ENCODE assay signal across 34 cellular contexts in the genomic region with DNA sequence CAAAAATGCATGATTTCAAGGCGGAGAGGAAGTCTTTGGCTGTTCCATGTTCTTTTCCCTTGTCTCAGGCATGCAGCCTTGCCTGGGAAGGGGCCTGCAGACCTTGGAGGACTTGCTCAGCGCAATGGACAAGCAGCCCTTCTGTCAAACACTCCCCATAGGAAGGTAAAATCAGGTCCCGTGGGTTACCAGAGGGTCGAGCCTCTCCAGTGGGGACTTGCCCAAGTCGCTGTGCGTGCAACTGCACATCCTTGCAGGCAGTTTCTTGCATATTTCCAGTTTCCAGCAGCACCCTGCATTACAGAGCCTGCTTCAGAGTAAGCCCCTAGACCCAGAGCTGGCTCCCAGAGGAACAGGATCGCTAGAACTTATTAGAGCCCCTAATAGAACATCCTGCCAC.
"Had no signal": no experiment of that assay in that cellular context is flagged by ENCODE, and none has a peak within 500 bp of the region (broad histone marks: within the 10 kb centered on the region; RNA-seq: fewer than 3 reads in every experiment).

No MANE protein-coding gene starts in this region.

- DNase-seq: activated CD4-positive, alpha-beta T cell treated with anti-CD3 and anti-CD28 coated beads for 36 hours; activated CD4-positive, alpha-beta T cell treated with anti-CD3 and anti-CD28 coated beads, Interleukin-2, amount 10 ng/mL, durations not matched to agents 7 days and 5 days; activated CD4-positive, alpha-beta T cell treated with anti-CD3 and anti-CD28 coated beads, Interleukin-2, amount 50 U/mL, for 48 hours; activated CD8-positive, alpha-beta T cell treated with anti-CD3 and anti-CD28 coated beads, Interleukin-2, amount 10 ng/mL, durations not matched to agents 7 days and 5 days; activated gamma-delta T cell; activated naive CD4-positive, alpha-beta T cell treated with Interleukin-2 at 50 U/mL for 16 hours; activated naive CD8-positive, alpha-beta T cell treated with anti-CD3 and anti-CD28 coated beads, Interleukin-2, amount 10 ng/mL, durations not matched to agents 7 days and 5 days; activated T-cell treated with anti-CD3 and anti-CD28 coated beads, Interleukin-2, amount 50 U/mL, for 24 hours; amygdala; body of pancreas; IMR-90; NCI-H1048; NCI-H1105 treated with DMSO at 0.1 percent for 48 hours; NCI-H1436; NCI-H1694; NCI-H1930; NCI-H2081 treated with DMSO at 0.1 percent for 48 hours; NCI-H345; NCI-H524 treated with DMSO at 0.1 percent for 48 hours; RPMI8226; SJCRH30 had no signal

- H3K4me3 Mint-ChIP-seq: activated CD4-positive, alpha-beta T cell treated with anti-CD3 and anti-CD28 coated beads for 36 hours; activated CD4-positive, alpha-beta T cell treated with anti-CD3 and anti-CD28 coated beads, Interleukin-2, amount 10 ng/mL, durations not matched to agents 7 days and 5 days; activated CD8-positive, alpha-beta T cell treated with anti-CD3 and anti-CD28 coated beads, Interleukin-2, amount 10 ng/mL, durations not matched to agents 7 days and 5 days; activated naive CD4-positive, alpha-beta T cell treated with anti-CD3 and anti-CD28 coated beads, Interleukin-2, amount 50 U/mL, for 24 hours; activated naive CD8-positive, alpha-beta T cell treated with anti-CD3 and anti-CD28 coated beads, Interleukin-2, amount 10 ng/mL, durations not matched to agents 7 days and 5 days; activated T-cell treated with anti-CD3 and anti-CD28 coated beads, Interleukin-2, amount 50 U/mL, for 24 hours; T-helper 1 cell treated with Interleukin-12 subunit alpha and Interleukin-12 subunit beta and Interleukin-4 antibody, amounts not matched to agents 30 μg/mL and 1 μg/mL, for 36 hours; T-helper 2 cell treated with Interferon-gamma antibody and Interleukin-4, amounts not matched to agents 5 μg/mL and 100 μg/mL, for 36 hours; WTC11 had no signal

- H3K36me3 Mint-ChIP-seq: activated naive CD4-positive, alpha-beta T cell treated with anti-CD3 and anti-CD28 coated beads, Interleukin-2, amount 50 U/mL, for 24 hours; activated naive CD8-positive, alpha-beta T cell treated with anti-CD3 and anti-CD28 coated beads, Interleukin-2, amount 10 ng/mL, durations not matched to agents 7 days and 5 days; WTC11 had no signal

- H3K27me3 ChIP-seq: body of pancreas, breast epithelium, Peyer's patch, SJCRH30 had no signal

- H3K27ac ChIP-seq: body of pancreas, breast epithelium, Peyer's patch, SJCRH30, SK-N-MC had no signal

- H3K4me1 Mint-ChIP-seq: WTC11 had no signal

- H3K36me3 ChIP-seq: breast epithelium, Peyer's patch, SJCRH30 had no signal

- ATAC-seq: activated CD4-positive, alpha-beta T cell treated with anti-CD3 and anti-CD28 coated beads for 36 hours; activated CD4-positive, CD25-positive, alpha-beta regulatory T cell treated with anti-CD3 and anti-CD28 coated beads, Interleukin-2, amount 50 U/mL, for 24 hours; activated CD8-positive, alpha-beta T cell treated with anti-CD3 and anti-CD28 coated beads, Interleukin-2, amount 10 ng/mL, durations not matched to agents 7 days and 5 days; body of pancreas; K562; Right ventricle myocardium inferior; WTC11 had no signal

- H3K4me3 ChIP-seq: body of pancreas, breast epithelium, K562, Peyer's patch, SJCRH30, SK-N-MC had no signal

- FAIRE-seq: astrocyte, K562, TTC549 had no signal

- H3K9me3 ChIP-seq: body of pancreas, breast epithelium, Peyer's patch, SJCRH30 had no signal

- H3K27me3 Mint-ChIP-seq: activated CD4-positive, alpha-beta T cell treated with anti-CD3 and anti-CD28 coated beads for 36 hours; activated naive CD4-positive, alpha-beta T cell treated with anti-CD3 and anti-CD28 coated beads, Interleukin-2, amount 50 U/mL, for 24 hours; activated T-cell treated with anti-CD3 and anti-CD28 coated beads, Interleukin-2, amount 50 U/mL, for 24 hours had no signal

- H3K27ac Mint-ChIP-seq: activated CD4-positive, alpha-beta T cell treated with anti-CD3 and anti-CD28 coated beads for 36 hours; activated CD4-positive, alpha-beta T cell treated with anti-CD3 and anti-CD28 coated beads, Interleukin-2, amount 10 ng/mL, durations not matched to agents 7 days and 5 days; activated CD8-positive, alpha-beta T cell treated with anti-CD3 and anti-CD28 coated beads, Interleukin-2, amount 10 ng/mL, durations not matched to agents 7 days and 5 days; activated naive CD4-positive, alpha-beta T cell treated with anti-CD3 and anti-CD28 coated beads, Interleukin-2, amount 50 U/mL, for 24 hours; activated naive CD8-positive, alpha-beta T cell treated with anti-CD3 and anti-CD28 coated beads, Interleukin-2, amount 10 ng/mL, durations not matched to agents 7 days and 5 days; activated T-cell treated with anti-CD3 and anti-CD28 coated beads, Interleukin-2, amount 50 U/mL, for 24 hours; activated T-helper 2 cell treated with anti-CD3 and anti-CD28 coated beads, Interferon-gamma antibody, Interleukin-2, Interleukin-4, amounts not matched to agents 10 μg/mL and 5 μg/mL and 100 μg/mL, durations not matched to agents 14 hours and 24 hours and 36 hours; T-helper 1 cell treated with Interleukin-12 subunit alpha and Interleukin-12 subunit beta and Interleukin-4 antibody, amounts not matched to agents 30 μg/mL and 1 μg/mL, for 36 hours; T-helper 2 cell treated with Interferon-gamma antibody and Interleukin-4, amounts not matched to agents 5 μg/mL and 100 μg/mL, for 36 hours; WTC11 had no signal

- H3K4me1 ChIP-seq: body of pancreas, breast epithelium had no signal

- H3K9me3 Mint-ChIP-seq: activated naive CD4-positive, alpha-beta T cell treated with anti-CD3 and anti-CD28 coated beads, Interleukin-2, amount 50 U/mL, for 24 hours; activated naive CD8-positive, alpha-beta T cell treated with anti-CD3 and anti-CD28 coated beads, Interleukin-2, amount 10 ng/mL, durations not matched to agents 7 days and 5 days; activated T-cell treated with anti-CD3 and anti-CD28 coated beads, Interleukin-2, amount 50 U/mL, for 24 hours; activated T-helper 2 cell treated with anti-CD3 and anti-CD28 coated beads, Interferon-gamma antibody, Interleukin-2, Interleukin-4, amounts not matched to agents 10 μg/mL and 5 μg/mL and 100 μg/mL, durations not matched to agents 14 hours and 24 hours and 36 hours; T-helper 1 cell treated with Interleukin-12 subunit alpha and Interleukin-12 subunit beta and Interleukin-4 antibody, amounts not matched to agents 30 μg/mL and 1 μg/mL, for 36 hours; T-helper 2 cell treated with Interferon-gamma antibody and Interleukin-4, amounts not matched to agents 5 μg/mL and 100 μg/mL, for 36 hours; WTC11 had no signal
